ENCODE assay signal across 10 cellular contexts in the genomic region with DNA sequence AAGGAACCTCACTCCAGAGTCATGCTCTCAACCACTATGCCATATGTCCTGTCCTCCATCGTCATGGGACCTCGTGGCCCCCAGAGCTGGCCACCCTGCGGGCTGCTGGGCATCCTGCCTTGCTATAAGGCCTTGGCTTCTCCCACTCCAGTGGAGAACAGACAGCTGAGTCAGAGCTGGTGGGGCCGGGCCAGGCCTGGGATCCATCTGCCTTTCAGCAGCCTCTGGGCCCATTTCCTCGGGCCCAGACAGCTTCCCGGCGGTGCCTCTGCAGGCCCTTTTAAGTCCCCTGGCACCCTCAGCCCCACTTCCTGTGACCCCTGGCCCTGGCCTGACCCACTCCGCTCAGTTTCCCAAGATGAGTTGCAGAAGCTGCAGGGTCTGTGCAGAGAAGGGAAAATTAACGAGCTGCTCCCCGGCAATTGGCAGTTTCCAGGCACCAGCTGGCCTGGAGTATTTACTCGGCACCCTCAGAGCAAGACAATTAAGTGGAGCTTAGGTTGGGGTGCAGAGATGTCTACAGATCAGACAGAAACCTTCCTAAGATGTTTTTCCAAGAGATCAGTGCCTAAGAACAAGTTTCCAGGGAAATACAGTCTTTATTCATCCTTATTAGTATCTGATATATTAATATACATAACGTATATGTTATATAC.
DNase-seq lines count a peak whose midpoint lies in the region; FAIRE-seq and TF ChIP-seq lines count a peak whose summit lies in the region.
"Had no signal": no experiment of that assay in that cellular context is flagged by ENCODE, and none has a peak within 500 bp of the region (broad histone marks: within the 10 kb centered on the region; RNA-seq: fewer than 3 reads in every experiment).

No MANE protein-coding gene starts in this region.

- H3K4me1 ChIP-seq in fibroblast of lung (ENCODE audit: control insufficient read depth, extremely low read depth, insufficient read depth, low read length), result peaks cover 9% of the 10 kb centered on the region

- H3K27ac Mint-ChIP-seq in nephron progenitor cell, result peak overlapping the region; percentile 32
- H3K27ac Mint-ChIP-seq: naive B cell had no signal

- H3K79me2 ChIP-seq in fibroblast of lung (ENCODE audit: control insufficient read depth, insufficient read depth, low read length), result no peaks in the 10 kb centered on the region

- H3K9me3 Mint-ChIP-seq in nephron progenitor cell, result no peaks in the 10 kb centered on the region
- H3K9me3 Mint-ChIP-seq: naive B cell had no signal

- H3K36me3 ChIP-seq in fibroblast of lung (ENCODE audit: control insufficient read depth, insufficient read depth, low read length), result no peaks in the 10 kb centered on the region

- H3K27ac ChIP-seq in fibroblast of lung (ENCODE audit: insufficient read depth, low read length), result peak overlapping the region; percentile 50

- FAIRE-seq in GM12892 (lab: Jason Lieb, UNC), result no peak

- H3K4me2 ChIP-seq in fibroblast of lung (ENCODE audit: extremely low read depth, insufficient read depth, low read length), result peak overlapping the region; percentile 51

- H3K27me3 ChIP-seq in fibroblast of lung (ENCODE audit: control insufficient read depth, insufficient read depth, low read length), result no peaks in the 10 kb centered on the region

- no peaks in the 10 kb centered on the region for H3K9me3 ChIP-seq in fibroblast of lung (ENCODE audit: control insufficient read depth, insufficient read depth, low read depth, low read length)

- H3K9ac ChIP-seq in fibroblast of lung (ENCODE audit: insufficient read depth, low read length), result no peak overlapping the region

- H2AFZ ChIP-seq in fibroblast of lung (ENCODE audit: low read length), result no peak overlapping the region

- TF ChIP-seq CTCF in AG09319 (IDR thresholded peaks at IDR 0.05; ENCODE audit: low read depth, low read length) (no peak), fibroblast of lung (conservative IDR thresholded peaks at IDR 0.05 in 1 of 2, IDR thresholded peaks at IDR 0.05 in 1 of 2; ENCODE audit: low read depth in 1 of 2, low read length in 2 of 2) (no peak), nephron progenitor cell (IDR thresholded peaks at IDR 0.05) (no peak)

- peaks cover 57% of the 10 kb centered on the region for H3K4me1 Mint-ChIP-seq in nephron progenitor cell

- peak; percentile 38 for DNase-seq in AG09319 (ENCODE audit: extremely low read depth, low read depth)
- DNase-seq in NCI-H82 (lab: John Stamatoyannopoulos, UW), result peak; percentile 79
- DNase-seq in fibroblast of lung (ENCODE audit: low read depth in 2 of 2), result peak; percentile 93
- DNase-seq in nephron progenitor cell, result no peak
- DNase-seq in GM12892 (ENCODE audit: insufficient read length), result no peak
- no peak for DNase-seq in SIG-M5 treated with dmso at 0.1 percent for 504 hours (lab: John Stamatoyannopoulos, UW; ENCODE audit: unreplicated experiment)
- no peak for DNase-seq in activated CD8-positive, alpha-beta memory T cell treated with anti-CD3 and anti-CD28 coated beads, Interleukin-2, amount 50 U/mL, for 48 hours
- no peak for DNase-seq in activated T-cell treated with anti-CD3 and anti-CD28 coated beads, Interleukin-2, amount 50 U/mL, for 1 hour
- DNase-seq: KBM-7, naive B cell had no signal

- H4K20me1 ChIP-seq in fibroblast of lung (ENCODE audit: control insufficient read depth, extremely low read depth, insufficient read depth, low read length), result no peaks in the 10 kb centered on the region

- no peak overlapping the region for H3K4me3 Mint-ChIP-seq in nephron progenitor cell
- H3K4me3 Mint-ChIP-seq: naive B cell had no signal

- TF ChIP-seq POLR2A in GM12892 (IDR thresholded peaks at IDR 0.05; ENCODE audit: low read depth, low read length), result no peak

- H3K36me3 Mint-ChIP-seq in nephron progenitor cell (ENCODE audit: low read depth), result no peaks in the 10 kb centered on the region
- H3K36me3 Mint-ChIP-seq: naive B cell had no signal

- H3K4me3 ChIP-seq in fibroblast of lung (replicated peaks in 1 of 4; ENCODE audit: control extremely low read depth in 1 of 4, insufficient read depth in 1 of 4, low read depth in 3 of 4, low read length in 4 of 4), result no peak overlapping the region

- H3K27me3 Mint-ChIP-seq in nephron progenitor cell (ENCODE audit: low read depth, poor library complexity), result peaks cover 11% of the 10 kb centered on the region

Comparison
In these comparisons a context has a peak if more than half of its experiments do, and no peak if none do; other contexts are left out.
1. DNase-seq: peak in AG09319 (single experiment), NCI-H82 (single experiment) and fibroblast of lung (2 of 2); none in nephron progenitor cell (single experiment), GM12892 (single experiment), SIG-M5 treated with dmso at 0.1 percent for 504 hours (single experiment), activated CD8-positive, alpha-beta memory T cell treated with anti-CD3 and anti-CD28 coated beads, Interleukin-2, amount 50 U/mL, for 48 hours (single experiment) and activated T-cell treated with anti-CD3 and anti-CD28 coated beads, Interleukin-2, amount 50 U/mL, for 1 hour (single experiment).